Comparison of ENCODE assay signal across 8 cellular contexts in genomic region chr22:38706101-38706884, GRCh38.
DNase-seq lines count a peak whose midpoint lies in the region; ATAC-seq, FAIRE-seq and TF ChIP-seq lines count a peak whose summit lies in the region.

No MANE protein-coding gene starts in this region.

- H3K9me3 ChIP-seq in ES-I3 (ENCODE audit: control insufficient read depth, insufficient read depth, low read length) (no peaks in the 10 kb centered on the region), SK-N-MC (ENCODE audit: low read depth, low read length) (no peaks in the 10 kb centered on the region)

- in situ Hi-C loops in brain microvascular endothelial cell (cut with HindIII; ENCODE audit: low pct_ligation_motif_present, low sequenced_read_pairs), result no loop called here

- no peak for DNase-seq in SK-N-MC (ENCODE audit: low read depth, low spot score)
- no peak for DNase-seq in brain microvascular endothelial cell
- DNase-seq in iPS-NIHi11 (ENCODE audit: low spot score), result peak; percentile 62
- no peak for DNase-seq in HTR-8/SVneo (ENCODE audit: insufficient read length, low spot score)
- no peak for DNase-seq in amniotic stem cell (lab: John Stamatoyannopoulos, UW)

- H3K27me3 ChIP-seq in brain microvascular endothelial cell (replicated peaks), result no peaks in the 10 kb centered on the region

- peaks cover 22% of the 10 kb centered on the region; the same call in 1 of the 2 replicates for H3K4me1 ChIP-seq in ES-I3 (ENCODE audit: insufficient read depth, low read length)

- peak; percentile 1 for ATAC-seq in HG02571 (IDR thresholded peaks at IDR 0.05; ENCODE audit: unreplicated experiment)

- no peak for TF ChIP-seq CTCF in brain microvascular endothelial cell (IDR thresholded peaks at IDR 0.05; ENCODE audit: low read depth, low read length, missing control alignments)

- H3K9ac ChIP-seq in ES-I3 (ENCODE audit: low read depth, low read length) (peak overlapping the region; percentile 76), SK-N-MC (ENCODE audit: insufficient read length) (peak overlapping the region; percentile 96)

- no peak for FAIRE-seq in HTR-8/SVneo (lab: Jason Lieb, UNC)

- H3K27ac ChIP-seq in SK-N-MC (peak overlapping the region; percentile 80), brain microvascular endothelial cell (peak overlapping the region; percentile 88), skin epidermis (peak overlapping the region; percentile 88 to 100 (median 97))

- H3K4me3 ChIP-seq in SK-N-MC (peak overlapping the region; percentile 95), brain microvascular endothelial cell (ENCODE audit: low read depth, low read length) (peak overlapping the region; percentile 92), skin epidermis (peak overlapping the region; percentile 75 to 99 (median 93))

- no peaks in the 10 kb centered on the region; the same call in 1 of the 2 replicates for H3K36me3 ChIP-seq in ES-I3 (ENCODE audit: insufficient read depth, low read length)
- H3K36me3 ChIP-seq in SK-N-MC (ENCODE audit: insufficient read depth, low read length), result peaks cover 22% of the 10 kb centered on the region
- no peaks in the 10 kb centered on the region for H3K36me3 ChIP-seq in brain microvascular endothelial cell (replicated peaks)
